ENCODE assay signal across 1 cellular context in the genomic region with DNA sequence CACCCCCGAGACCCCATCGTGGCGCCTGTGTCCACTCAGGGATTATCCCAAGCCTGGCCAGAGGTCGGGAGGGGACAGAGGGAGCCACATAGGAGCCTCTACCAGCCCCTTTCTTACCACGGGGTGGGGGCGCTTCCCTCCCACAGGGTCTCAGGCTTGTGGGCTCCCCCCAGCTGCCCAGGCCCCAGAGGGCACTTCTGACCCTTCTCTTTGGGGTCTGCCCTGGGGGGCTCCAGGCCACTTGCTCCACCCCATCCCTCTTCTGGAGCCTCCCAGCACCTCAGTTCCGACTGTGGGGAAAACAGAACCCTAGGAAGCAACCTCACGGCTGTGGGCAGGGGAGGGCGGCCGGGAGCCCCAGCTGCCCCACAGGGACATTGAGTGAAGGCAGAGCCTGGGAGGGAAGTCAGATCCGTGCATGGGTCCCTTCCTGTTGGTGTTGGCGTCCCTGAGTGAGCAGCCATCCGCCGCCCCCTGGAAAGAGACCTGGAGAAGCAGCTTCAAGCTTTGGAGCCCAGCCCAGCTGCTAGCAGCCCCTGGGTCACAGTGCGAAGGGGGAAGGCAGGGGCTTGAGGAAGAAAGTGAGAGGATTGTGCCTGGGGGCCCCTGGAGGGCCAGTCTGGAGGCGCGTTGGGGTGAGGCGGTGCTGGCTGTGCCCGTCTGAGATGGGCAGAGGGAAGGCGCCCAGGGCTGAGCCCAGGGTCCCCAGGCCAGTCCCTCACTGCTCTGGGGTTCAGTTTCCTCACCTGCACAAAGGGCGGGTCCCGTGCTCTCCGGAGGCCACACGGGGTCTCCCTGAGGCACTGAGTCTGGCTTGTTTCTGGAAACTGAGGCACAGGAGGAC.
TF ChIP-seq lines count a peak whose summit lies in the region.

No MANE protein-coding gene starts in this region.

TF ChIP-seq in K562, 482 proteins besides CTCF, POLR2A, EP300 and RAD21 (continued from another document):
- peak; percentile 1 for TF ChIP-seq RBBP5 (IDR thresholded peaks at IDR 0.05; ENCODE audit: borderline replicate concordance, insufficient read depth, low read length, poor library complexity, severe bottlenecking)
- peak; percentile 53; the same call in 1 of the 2 replicates for TF ChIP-seq POLR2G (IDR thresholded peaks at IDR 0.05; ENCODE audit: low read depth, low read length)
- TF ChIP-seq, protein P1, sequence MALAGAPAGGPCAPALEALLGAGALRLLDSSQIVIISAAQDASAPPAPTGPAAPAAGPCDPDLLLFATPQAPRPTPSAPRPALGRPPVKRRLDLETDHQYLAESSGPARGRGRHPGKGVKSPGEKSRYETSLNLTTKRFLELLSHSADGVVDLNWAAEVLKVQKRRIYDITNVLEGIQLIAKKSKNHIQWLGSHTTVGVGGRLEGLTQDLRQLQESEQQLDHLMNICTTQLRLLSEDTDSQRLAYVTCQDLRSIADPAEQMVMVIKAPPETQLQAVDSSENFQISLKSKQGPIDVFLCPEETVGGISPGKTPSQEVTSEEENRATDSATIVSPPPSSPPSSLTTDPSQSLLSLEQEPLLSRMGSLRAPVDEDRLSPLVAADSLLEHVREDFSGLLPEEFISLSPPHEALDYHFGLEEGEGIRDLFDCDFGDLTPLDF (CRISPR knock-in tag; IDR thresholded peaks at IDR 0.05) = no peak
- TF ChIP-seq, protein P2, sequence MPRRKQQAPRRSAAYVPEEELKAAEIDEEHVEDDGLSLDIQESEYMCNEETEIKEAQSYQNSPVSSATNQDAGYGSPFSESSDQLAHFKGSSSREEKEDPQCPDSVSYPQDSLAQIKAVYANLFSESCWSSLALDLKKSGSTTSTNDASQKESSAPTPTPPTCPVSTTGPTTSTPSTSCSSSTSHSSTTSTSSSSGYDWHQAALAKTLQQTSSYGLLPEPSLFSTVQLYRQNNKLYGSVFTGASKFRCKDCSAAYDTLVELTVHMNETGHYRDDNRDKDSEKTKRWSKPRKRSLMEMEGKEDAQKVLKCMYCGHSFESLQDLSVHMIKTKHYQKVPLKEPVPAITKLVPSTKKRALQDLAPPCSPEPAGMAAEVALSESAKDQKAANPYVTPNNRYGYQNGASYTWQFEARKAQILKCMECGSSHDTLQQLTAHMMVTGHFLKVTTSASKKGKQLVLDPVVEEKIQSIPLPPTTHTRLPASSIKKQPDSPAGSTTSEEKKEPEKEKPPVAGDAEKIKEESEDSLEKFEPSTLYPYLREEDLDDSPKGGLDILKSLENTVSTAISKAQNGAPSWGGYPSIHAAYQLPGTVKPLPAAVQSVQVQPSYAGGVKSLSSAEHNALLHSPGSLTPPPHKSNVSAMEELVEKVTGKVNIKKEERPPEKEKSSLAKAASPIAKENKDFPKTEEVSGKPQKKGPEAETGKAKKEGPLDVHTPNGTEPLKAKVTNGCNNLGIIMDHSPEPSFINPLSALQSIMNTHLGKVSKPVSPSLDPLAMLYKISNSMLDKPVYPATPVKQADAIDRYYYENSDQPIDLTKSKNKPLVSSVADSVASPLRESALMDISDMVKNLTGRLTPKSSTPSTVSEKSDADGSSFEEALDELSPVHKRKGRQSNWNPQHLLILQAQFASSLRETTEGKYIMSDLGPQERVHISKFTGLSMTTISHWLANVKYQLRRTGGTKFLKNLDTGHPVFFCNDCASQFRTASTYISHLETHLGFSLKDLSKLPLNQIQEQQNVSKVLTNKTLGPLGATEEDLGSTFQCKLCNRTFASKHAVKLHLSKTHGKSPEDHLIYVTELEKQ (CRISPR knock-in tag; IDR thresholded peaks at IDR 0.05) = no peak
- TF ChIP-seq ZNF644 (tag; IDR thresholded peaks at IDR 0.05; ENCODE audit: low read depth) = no peak
- TF ChIP-seq ZFPM2 (CRISPR knock-in tag; IDR thresholded peaks at IDR 0.05) = no peak
- TF ChIP-seq SMAD1 (IDR thresholded peaks at IDR 0.05; ENCODE audit: low read depth, low read length, partially characterized antibody) = peak; percentile 6
- peak; percentile 18; the same call in 1 of the 2 replicates for TF ChIP-seq POLR2AphosphoS2 (IDR thresholded peaks at IDR 0.05; ENCODE audit: low read length)
